8 cellular contexts compared by ENCODE assay signal in genomic region chr9:126228779-126229444, GRCh38.
A peak's percentile ranks its signal among the peaks of the same experiment; 100 is the strongest.
DNase-seq lines count a peak whose midpoint lies in the region; ATAC-seq, FAIRE-seq and TF ChIP-seq lines count a peak whose summit lies in the region.

No MANE protein-coding gene starts in this region.

- H3K27me3 Mint-ChIP-seq in activated T-helper 17 cell treated with anti-CD3 and anti-CD28 coated beads, Interleukin-2, amount 50 U/mL, for 72 hours = peaks cover 56% of the 10 kb centered on the region

- H2BK15ac ChIP-seq in IMR-90 (ENCODE audit: low read depth, low read length) = no peak overlapping the region

- peak overlapping the region; percentile 78 for H2AFZ ChIP-seq in IMR-90 (replicated peaks; ENCODE audit: low read length, poor library complexity)

- dilution Hi-C loops in IMR-90 (cut with HindIII; ENCODE audit: low sequenced_read_pairs, unreplicated experiment) = no loop called here

- FAIRE-seq in GM12891 (lab: Jason Lieb, UNC) = peak; percentile 84

- H4K91ac ChIP-seq in IMR-90 (ENCODE audit: insufficient read depth, low read depth, low read length) = no peak overlapping the region

- no peak overlapping the region for H4K5ac ChIP-seq in IMR-90 (ENCODE audit: low read depth, low read length)

- H3K4me3 ChIP-seq in IMR-90 (ENCODE audit: insufficient read depth, low read depth, low read length) (no peak overlapping the region), Peyer's patch (no peak overlapping the region), testis (no peak overlapping the region)

- in situ Hi-C loops in IMR-90 (cut with MboI; ENCODE audit: low sequenced_read_pairs) = loop anchor here (5.0 to 25.0 kb wide), 2 partner anchors 667 to 822 kb away; no protein-coding TSS in a partner anchor

- no peak overlapping the region for H3K23ac ChIP-seq in IMR-90 (ENCODE audit: low read depth, low read length)

- TF ChIP-seq CTCF in 22Rv1 (IDR thresholded peaks at IDR 0.05) (peak; percentile 90), IMR-90 (conservative IDR thresholded peaks at IDR 0.05; ENCODE audit: low read depth, low read length) (peak; percentile 88), Peyer's patch (IDR thresholded peaks at IDR 0.05) (peak; percentile 70 to 91 (median 86)), omental fat pad (IDR thresholded peaks at IDR 0.05) (peak in 1 of 3 donors; percentile 39), testis (IDR thresholded peaks at IDR 0.05) (peak; percentile 82 to 90 (median 84))

- H2BK120ac ChIP-seq in IMR-90 (ENCODE audit: low read depth, low read length) = no peak overlapping the region

- no peak overlapping the region for H3K4ac ChIP-seq in IMR-90 (ENCODE audit: low read depth, low read length)

- peak; percentile 91 for TF ChIP-seq RAD21 in IMR-90 (IDR thresholded peaks at IDR 0.05; ENCODE audit: low read length)

- H3K18ac ChIP-seq in IMR-90 (ENCODE audit: low read depth, low read length) = no peak overlapping the region

- H2AK9ac ChIP-seq in IMR-90 (replicated peaks; ENCODE audit: low read depth, low read length, poor library complexity) = peak overlapping the region; percentile 82

- H3K9me3 ChIP-seq in IMR-90 (ENCODE audit: control insufficient read depth, insufficient read depth, low read length) (no peaks in the 10 kb centered on the region), Peyer's patch (no peaks in the 10 kb centered on the region), testis (no peaks in the 10 kb centered on the region)

- no peak overlapping the region for H2AK5ac ChIP-seq in IMR-90 (ENCODE audit: low read depth, low read length)

- no peak overlapping the region for H2BK20ac ChIP-seq in IMR-90 (ENCODE audit: low read depth, low read length)

- no peak overlapping the region; the same call in 1 of the 2 replicates for H3K4me2 ChIP-seq in IMR-90 (ENCODE audit: low read depth, low read length)

- H3K4me3 Mint-ChIP-seq in activated T-helper 17 cell treated with anti-CD3 and anti-CD28 coated beads, Interleukin-2, amount 50 U/mL, for 72 hours = no peak overlapping the region

- no peaks in the 10 kb centered on the region for H3K36me3 ChIP-seq in IMR-90 (ENCODE audit: control insufficient read depth, insufficient read depth, low read length)
- no peaks in the 10 kb centered on the region for H3K36me3 ChIP-seq in Peyer's patch
- H3K36me3 ChIP-seq in testis (ENCODE audit: low read depth, missing control alignments) = no peaks in the 10 kb centered on the region

- POLR2A ChIA-PET in IMR-90 (lab: Charles Lee; ENCODE audit: unreplicated experiment) = no interaction called here

- no peak overlapping the region for H2BK5ac ChIP-seq in IMR-90 (ENCODE audit: low read depth, low read length, poor library complexity, severe bottlenecking)

- H3K27me3 ChIP-seq in IMR-90 (ENCODE audit: control insufficient read depth, insufficient read depth, low read length) = peaks cover 58% of the 10 kb centered on the region
- no peaks in the 10 kb centered on the region for H3K27me3 ChIP-seq in Peyer's patch
- H3K27me3 ChIP-seq in testis = no peaks in the 10 kb centered on the region

- H3K27ac ChIP-seq in 22Rv1 = no peak overlapping the region
- H3K27ac ChIP-seq in IMR-90 (ENCODE audit: insufficient read depth, low read length) = no peak overlapping the region
- H3K27ac ChIP-seq in Peyer's patch = no peak overlapping the region
- H3K27ac ChIP-seq in testis = no peak overlapping the region

- H3K9me1 ChIP-seq in IMR-90 (ENCODE audit: insufficient read depth, low read length) = no peaks in the 10 kb centered on the region

- BruUV-seq in IMR-90 (replicated peaks; lab: Mats Ljungman, UMichigan) = no TSS peak

- H3K27ac Mint-ChIP-seq in activated T-helper 17 cell treated with anti-CD3 and anti-CD28 coated beads, Interleukin-2, amount 50 U/mL, for 72 hours = no peak overlapping the region

- TF ChIP-seq POLR2A in GM12891 (IDR thresholded peaks at IDR 0.05; ENCODE audit: low read depth, low read length) = no peak
- no peak for TF ChIP-seq POLR2A in IMR-90 (IDR thresholded peaks at IDR 0.05; ENCODE audit: low read depth, low read length)
- TF ChIP-seq POLR2A in Peyer's patch (IDR thresholded peaks at IDR 0.05) = no peak
- no peak for TF ChIP-seq POLR2A in testis (IDR thresholded peaks at IDR 0.05)

- DNase-seq in GM12891 (ENCODE audit: insufficient read length, low spot score) (peak; percentile 84), IMR-90 (peak; percentile 57), Peyer's patch (peak; percentile 53 to 82 (median 77)), foreskin melanocyte (peak; percentile 38), omental fat pad (ENCODE audit: low spot score) (peak; percentile 41), testis (peak; percentile 84)

- H3K79me1 ChIP-seq in IMR-90 (ENCODE audit: low read depth in 1 of 2, low read length in 2 of 2) = no peaks in the 10 kb centered on the region

- peak; percentile 100 for ATAC-seq in IMR-90 (ENCODE audit: low read depth)
- ATAC-seq in activated T-helper 17 cell treated with anti-CD3 and anti-CD28 coated beads, Interleukin-2, amount 50 U/mL, for 72 hours (replicated peaks) = peak; percentile 88
- ATAC-seq in omental fat pad (ENCODE audit: low FRiP score) = no peak

- H3K36me3 Mint-ChIP-seq in activated T-helper 17 cell treated with anti-CD3 and anti-CD28 coated beads, Interleukin-2, amount 50 U/mL, for 72 hours (ENCODE audit: low read depth) = no peaks in the 10 kb centered on the region

- H3K14ac ChIP-seq in IMR-90 (replicated peaks; ENCODE audit: low read depth, low read length) = no peak overlapping the region

- WGBS in IMR-90 (ENCODE audit: extremely low coverage in 2 of 2, insufficient read length in 1 of 2), 2 experiments = 100% methylated on average over 2 of the region's 19 CpGs; no CpG with 5 or more reads in 1 of the 2 experiments
- 39 to 62% methylated on average over 8 to 19 of the region's 19 CpGs for WGBS in testis, 2 donors

- intact Hi-C loops in IMR-90 (cut with micrococcal nuclease) = loop anchor here (1.0 to 5.0 kb wide), 5 partner anchors 169 to 821 kb away; partner anchors contain the start of gene PBX3
- intact Hi-C loops in testis (cut with DNase I; ENCODE audit: low total_unique reads) = loop anchor here (5.0 kb wide), 1 partner anchor 832 kb away; no protein-coding TSS in a partner anchor

- H3K56ac ChIP-seq in IMR-90 (ENCODE audit: extremely low read depth, insufficient read depth, low read length) = no peak overlapping the region

- peaks cover 6% of the 10 kb centered on the region for H3K4me1 Mint-ChIP-seq in activated T-helper 17 cell treated with anti-CD3 and anti-CD28 coated beads, Interleukin-2, amount 50 U/mL, for 72 hours

- H3K9ac ChIP-seq in IMR-90 (ENCODE audit: low read depth, low read length) = no peak overlapping the region

- no peaks in the 10 kb centered on the region for H4K20me1 ChIP-seq in IMR-90 (ENCODE audit: insufficient read depth, low read length)

- no peak overlapping the region for H4K8ac ChIP-seq in IMR-90 (ENCODE audit: low read depth in 2 of 2, low read length in 2 of 2)

- H3K9me3 Mint-ChIP-seq in activated T-helper 17 cell treated with anti-CD3 and anti-CD28 coated beads, Interleukin-2, amount 50 U/mL, for 72 hours = no peaks in the 10 kb centered on the region

- CTCF ChIA-PET in IMR-90 (lab: Yijun Ruan, JAX) = no interaction called here

- no peaks in the 10 kb centered on the region for H3K4me1 ChIP-seq in IMR-90 (ENCODE audit: control insufficient read depth, insufficient read depth, low read length)
- no peaks in the 10 kb centered on the region for H3K4me1 ChIP-seq in Peyer's patch
- peaks cover 3% of the 10 kb centered on the region for H3K4me1 ChIP-seq in testis

TF ChIP-seq in GM12891, 5 proteins besides CTCF, POLR2A, EP300 and RAD21:
- no peak for TF ChIP-seq PAX5 (IDR thresholded peaks at IDR 0.05; ENCODE audit: insufficient read depth, low read length, severe bottlenecking)
- no peak for TF ChIP-seq POLR2AphosphoS5 (IDR thresholded peaks at IDR 0.05; ENCODE audit: low read depth, low read length)
- no peak for TF ChIP-seq POU2F2 (IDR thresholded peaks at IDR 0.05; ENCODE audit: low read depth, low read length)
- TF ChIP-seq TAF1 (IDR thresholded peaks at IDR 0.05; ENCODE audit: low read depth, low read length) = no peak
- no peak for TF ChIP-seq SPI1 (IDR thresholded peaks at IDR 0.05; ENCODE audit: low read depth, low read length)

TF ChIP-seq in IMR-90, 13 proteins besides CTCF, POLR2A, EP300 and RAD21:
- TF ChIP-seq SMC3 (IDR thresholded peaks at IDR 0.05; ENCODE audit: low read depth, low read length) (peak; percentile 92), ELK1 (IDR thresholded peaks at IDR 0.05; ENCODE audit: borderline replicate concordance, low read depth, low read length) (no peak)
